Comparison of ENCODE assay signal across 16 cellular contexts in the genomic region with DNA sequence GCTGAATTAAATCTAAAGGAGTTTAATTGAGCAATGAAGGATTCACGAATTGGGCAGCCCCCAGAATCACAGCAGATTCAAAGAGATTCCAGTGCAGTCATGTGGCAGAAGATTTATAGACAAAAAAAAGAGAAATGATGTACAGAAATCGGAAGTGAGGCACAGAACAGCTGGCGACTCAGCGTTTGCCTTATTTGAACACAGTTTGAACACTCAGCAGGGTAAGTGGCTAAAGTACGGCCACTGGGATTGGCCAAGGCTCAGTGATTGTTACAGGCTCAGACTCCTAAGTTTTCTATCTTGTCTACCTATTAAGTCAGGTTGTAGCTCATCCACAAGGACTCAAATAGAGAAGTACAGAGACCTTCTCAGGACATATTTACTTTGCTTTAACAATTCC. TPM values are rescaled to one million over a fixed set of nuclear protein-coding genes. Genes with fewer than 3 reads are reported as not detected.
A peak's percentile ranks its signal among the peaks of the same experiment; 100 is the strongest.
DNase-seq lines count a peak whose midpoint lies in the region; ATAC-seq and TF ChIP-seq lines count a peak whose summit lies in the region.
"Had no signal": no experiment of that assay in that cellular context is flagged by ENCODE, and none has a peak within 500 bp of the region (broad histone marks: within the 10 kb centered on the region; RNA-seq: fewer than 3 reads in every experiment).

No MANE protein-coding gene starts in this region.

- peak overlapping the region; percentile 56 for H3K27ac Mint-ChIP-seq in activated CD4-positive, alpha-beta T cell treated with anti-CD3 and anti-CD28 coated beads for 36 hours
- peak overlapping the region; percentile 60 for H3K27ac Mint-ChIP-seq in dendritic cell treated with granulocyte-macrophage colony-stimulating factor and Interleukin-4, amounts not matched to agents 40 ng/mL and 50 ng/mL, for 4 days
- peak overlapping the region; percentile 47 for H3K27ac Mint-ChIP-seq in stimulated activated naive B cell treated with anti-CD40 and anti-IgM and Interleukin-4, amounts not matched to agents 10 μg/mL and 1 μg/mL and 100 μg/mL, for 72 hours
- H3K27ac Mint-ChIP-seq: T-helper 2 cell treated with Interferon-gamma antibody and Interleukin-4, amounts not matched to agents 5 μg/mL and 100 μg/mL, for 36 hours had no signal

- no peak overlapping the region for H3K9ac ChIP-seq in mammary epithelial cell (ENCODE audit: insufficient read depth, low read length)

- no peaks in the 10 kb centered on the region for H3K79me2 ChIP-seq in mammary epithelial cell (ENCODE audit: insufficient read depth, low read length)

- no peaks in the 10 kb centered on the region for H3K4me1 ChIP-seq in mammary epithelial cell (ENCODE audit: insufficient read depth, low read length)

- dilution Hi-C loops in mammary epithelial cell (cut with HindIII; ENCODE audit: low sequenced_read_pairs), result loop anchor here (5.0 kb wide), 3 partner anchors 40 to 110 kb away; no protein-coding TSS in a partner anchor

- peak; percentile 71 for ATAC-seq in activated CD4-positive, alpha-beta T cell treated with anti-CD3 and anti-CD28 coated beads for 36 hours
- peak; percentile 78 to 83 for ATAC-seq in stimulated activated naive B cell treated with anti-CD40 and anti-IgM and Interleukin-4, amounts not matched to agents 10 μg/mL and 1 μg/mL and 100 μg/mL, for 72 hours (replicated peaks)
- ATAC-seq in HG03442 (IDR thresholded peaks at IDR 0.05; ENCODE audit: unreplicated experiment), result no peak

- H3K9me3 ChIP-seq in mammary epithelial cell (replicated peaks; ENCODE audit: insufficient read depth, low read length), result no peaks in the 10 kb centered on the region
- H3K9me3 ChIP-seq: testis had no signal

- no peak overlapping the region for H2AFZ ChIP-seq in mammary epithelial cell (ENCODE audit: low read depth, low read length)

- no peak overlapping the region for H3K4me3 ChIP-seq in mammary epithelial cell (replicated peaks in 1 of 3; ENCODE audit: insufficient read depth in 1 of 3, low read depth in 2 of 3, low read length in 3 of 3)
- H3K4me3 ChIP-seq: testis had no signal

- peaks cover 2% of the 10 kb centered on the region for H3K36me3 Mint-ChIP-seq in activated CD4-positive, alpha-beta T cell treated with anti-CD3 and anti-CD28 coated beads for 36 hours (ENCODE audit: low read depth)
- no peaks in the 10 kb centered on the region for H3K36me3 Mint-ChIP-seq in dendritic cell treated with granulocyte-macrophage colony-stimulating factor and Interleukin-4, amounts not matched to agents 40 ng/mL and 50 ng/mL, for 4 days (ENCODE audit: low read depth)
- H3K36me3 Mint-ChIP-seq in stimulated activated naive B cell treated with anti-CD40 and anti-IgM and Interleukin-4, amounts not matched to agents 10 μg/mL and 1 μg/mL and 100 μg/mL, for 72 hours, result peaks cover 0 to 2% of the 10 kb centered on the region in 2 donors

- H3K4me1 Mint-ChIP-seq in activated CD4-positive, alpha-beta T cell treated with anti-CD3 and anti-CD28 coated beads for 36 hours, result peaks cover 47% of the 10 kb centered on the region
- H3K4me1 Mint-ChIP-seq in dendritic cell treated with granulocyte-macrophage colony-stimulating factor and Interleukin-4, amounts not matched to agents 40 ng/mL and 50 ng/mL, for 4 days (ENCODE audit: low read depth), result peaks cover 35% of the 10 kb centered on the region
- peaks cover 10 to 39% of the 10 kb centered on the region in 2 donors for H3K4me1 Mint-ChIP-seq in stimulated activated naive B cell treated with anti-CD40 and anti-IgM and Interleukin-4, amounts not matched to agents 10 μg/mL and 1 μg/mL and 100 μg/mL, for 72 hours

- 79% methylated on average over 5 of the region's 5 CpGs for WGBS in mammary epithelial cell (ENCODE audit: low coverage, missing lambda C conversion rate)

- TF ChIP-seq CTCF in mammary epithelial cell (conservative IDR thresholded peaks at IDR 0.05 in 1 of 2, IDR thresholded peaks at IDR 0.05 in 1 of 2; ENCODE audit: extremely low read depth in 1 of 2, insufficient read depth in 1 of 2, low read depth in 1 of 2, low read length in 2 of 2), result no peak

- BruUV-seq in mammary epithelial cell (replicated peaks; lab: Mats Ljungman, UMichigan), result no TSS peak

- intact Hi-C loops in activated CD4-positive, alpha-beta T cell treated with anti-CD3 and anti-CD28 coated beads for 36 hours (cut with DNase I, micrococcal nuclease), result no loop called here
- intact Hi-C loops in dendritic cell treated with granulocyte-macrophage colony-stimulating factor and Interleukin-4, amounts not matched to agents 40 ng/mL and 50 ng/mL, for 4 days (cut with micrococcal nuclease), result no loop called here
- intact Hi-C loops in mammary epithelial cell (cut with micrococcal nuclease), result no loop called here

- H3K4me2 ChIP-seq in mammary epithelial cell (ENCODE audit: insufficient read depth, low read depth, low read length), result no peak overlapping the region

- no peak overlapping the region for H3K4me3 Mint-ChIP-seq in activated CD4-positive, alpha-beta T cell treated with anti-CD3 and anti-CD28 coated beads for 36 hours
- no peak overlapping the region for H3K4me3 Mint-ChIP-seq in dendritic cell treated with granulocyte-macrophage colony-stimulating factor and Interleukin-4, amounts not matched to agents 40 ng/mL and 50 ng/mL, for 4 days
- H3K4me3 Mint-ChIP-seq in stimulated activated naive B cell treated with anti-CD40 and anti-IgM and Interleukin-4, amounts not matched to agents 10 μg/mL and 1 μg/mL and 100 μg/mL, for 72 hours, result no peak overlapping the region
- H3K4me3 Mint-ChIP-seq: T-helper 2 cell treated with Interferon-gamma antibody and Interleukin-4, amounts not matched to agents 5 μg/mL and 100 μg/mL, for 36 hours had no signal

- CTCF ChIA-PET in activated CD4-positive, alpha-beta T cell treated with anti-CD3 and anti-CD28 coated beads for 36 hours (lab: Charles Lee), result interaction anchor here (0.8 to 1.5 kb wide), 3 partner anchors 15 to 33 kb away, joined by 3 to 7 read pairs (median 5); no protein-coding TSS in a partner anchor
- CTCF ChIA-PET in mammary epithelial cell (lab: Charles Lee; ENCODE audit: low non-redundant PET), result no interaction called here

- H3K27ac ChIP-seq in mammary epithelial cell (ENCODE audit: insufficient read depth, low read depth, low read length), result no peak overlapping the region
- H3K27ac ChIP-seq: 22Rv1, testis had no signal

- POLR2A ChIA-PET in activated CD4-positive, alpha-beta T cell treated with anti-CD3 and anti-CD28 coated beads for 36 hours (lab: Charles Lee), result no interaction called here

- in situ Hi-C loops in mammary epithelial cell (cut with MboI; ENCODE audit: low sequenced_read_pairs in 2 of 2), result no loop called here

- peak; percentile 48 for DNase-seq in activated CD4-positive, alpha-beta T cell treated with anti-CD3 and anti-CD28 coated beads for 36 hours
- DNase-seq in activated CD4-positive, alpha-beta T cell treated with anti-CD3 and anti-CD28 coated beads, Interleukin-2, amount 50 U/mL, for 1 hour, result no peak
- peak; percentile 91 for DNase-seq in NOMO-1 treated with DMSO at 0.1 percent for 48 hours (lab: John Stamatoyannopoulos, UW; ENCODE audit: unreplicated experiment)
- DNase-seq in stimulated activated naive B cell treated with anti-CD40 and anti-IgM and Interleukin-4, amounts not matched to agents 10 μg/mL and 1 μg/mL and 100 μg/mL, for 72 hours, result no peak
- DNase-seq in mammary epithelial cell, result no peak
- no peak for DNase-seq in AG20443 (ENCODE audit: low spot score)
- DNase-seq: activated gamma-delta T cell treated with Interleukin-2 at 50 U/mL for 16 hours, NCI-H510A treated with DMSO at 0.1 percent for 48 hours, occipital lobe, RPMI8226, testis had no signal

- peaks cover 2% of the 10 kb centered on the region for H3K9me3 Mint-ChIP-seq in activated CD4-positive, alpha-beta T cell treated with anti-CD3 and anti-CD28 coated beads for 36 hours (ENCODE audit: low read depth)
- peaks cover 12% of the 10 kb centered on the region for H3K9me3 Mint-ChIP-seq in dendritic cell treated with granulocyte-macrophage colony-stimulating factor and Interleukin-4, amounts not matched to agents 40 ng/mL and 50 ng/mL, for 4 days
- peaks cover 0 to 5% of the 10 kb centered on the region in 2 donors for H3K9me3 Mint-ChIP-seq in stimulated activated naive B cell treated with anti-CD40 and anti-IgM and Interleukin-4, amounts not matched to agents 10 μg/mL and 1 μg/mL and 100 μg/mL, for 72 hours

- H3K27me3 ChIP-seq in mammary epithelial cell (ENCODE audit: insufficient read depth, low read length), result peaks cover 10% of the 10 kb centered on the region
- H3K27me3 ChIP-seq: testis had no signal

- no peaks in the 10 kb centered on the region for H4K20me1 ChIP-seq in mammary epithelial cell (ENCODE audit: insufficient read depth, low read length)

- no peaks in the 10 kb centered on the region for H3K27me3 Mint-ChIP-seq in activated CD4-positive, alpha-beta T cell treated with anti-CD3 and anti-CD28 coated beads for 36 hours
- H3K27me3 Mint-ChIP-seq in dendritic cell treated with granulocyte-macrophage colony-stimulating factor and Interleukin-4, amounts not matched to agents 40 ng/mL and 50 ng/mL, for 4 days, result peaks cover 17% of the 10 kb centered on the region
- H3K27me3 Mint-ChIP-seq in stimulated activated naive B cell treated with anti-CD40 and anti-IgM and Interleukin-4, amounts not matched to agents 10 μg/mL and 1 μg/mL and 100 μg/mL, for 72 hours, result peaks cover 0 to 8% of the 10 kb centered on the region in 2 donors

- no peaks in the 10 kb centered on the region for H3K36me3 ChIP-seq in mammary epithelial cell (ENCODE audit: insufficient read depth, low read length)

RNA-seq across cellular contexts. Expression of gene CFAP97D2, which starts 11.6 kb away (rescaled TPM):
- not detected for total RNA-seq in activated CD4-positive, alpha-beta T cell treated with anti-CD3 and anti-CD28 coated beads for 36 hours
- total RNA-seq in mammary epithelial cell, result not detected
- not detected for polyA plus RNA-seq in mammary epithelial cell
- polyA minus RNA-seq in mammary epithelial cell, result not detected
- total RNA-seq: liver, occipital lobe had no signal
- polyA plus RNA-seq: liver had no signal

RNA-seq across cellular contexts. Expression of gene RASA3, which starts 35.0 kb away (rescaled TPM):
- 10 to 100 TPM; 33.0 to 34.7 TPM for total RNA-seq in activated CD4-positive, alpha-beta T cell treated with anti-CD3 and anti-CD28 coated beads for 36 hours
- 1 to 10 TPM; 5.2 to 8.4 TPM for total RNA-seq in mammary epithelial cell
- 4.0 TPM for polyA plus RNA-seq in mammary epithelial cell
- polyA minus RNA-seq in mammary epithelial cell, result 2.5 TPM

Comparison
In these comparisons a context has a peak if more than half of its experiments do, and no peak if none do; other contexts are left out.
1. DNase-seq: peak in activated CD4-positive, alpha-beta T cell treated with anti-CD3 and anti-CD28 coated beads for 36 hours (single experiment) and NOMO-1 treated with DMSO at 0.1 percent for 48 hours (single experiment); none in activated CD4-positive, alpha-beta T cell treated with anti-CD3 and anti-CD28 coated beads, Interleukin-2, amount 50 U/mL, for 1 hour (single experiment), stimulated activated naive B cell treated with anti-CD40 and anti-IgM and Interleukin-4, amounts not matched to agents 10 μg/mL and 1 μg/mL and 100 μg/mL, for 72 hours (single experiment), mammary epithelial cell (single experiment) and AG20443 (single experiment).
2. Peak in every context shown above with its lines, with median percentiles within 50 percentile points of each other: H3K27ac Mint-ChIP-seq.